Comparison of ENCODE assay signal across 8 cellular contexts in the genomic region with DNA sequence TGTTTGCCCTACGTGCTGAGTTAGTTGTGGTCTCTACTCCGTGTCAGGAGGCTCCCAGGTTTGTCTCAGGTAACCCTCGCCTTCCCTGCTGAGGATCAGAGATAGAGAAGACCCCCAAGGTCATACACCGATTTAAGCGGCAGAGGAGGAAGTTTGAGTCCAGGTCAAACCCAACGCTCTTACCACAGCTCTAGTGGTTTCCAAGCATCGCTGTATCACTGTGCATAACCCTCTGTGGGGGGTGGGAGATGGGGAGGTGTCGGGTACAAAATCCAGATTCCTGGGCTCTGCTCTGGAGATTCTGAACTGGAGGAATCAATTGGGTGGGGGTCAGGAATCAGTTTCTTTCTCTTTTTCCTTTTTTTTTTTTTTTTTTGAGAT.
DNase-seq lines count a peak whose midpoint lies in the region; FAIRE-seq and TF ChIP-seq lines count a peak whose summit lies in the region.

No MANE protein-coding gene starts in this region.

- peaks cover 38% of the 10 kb centered on the region for H3K4me1 Mint-ChIP-seq in T-helper 1 cell treated with Interleukin-12 subunit alpha and Interleukin-12 subunit beta and Interleukin-4 antibody, amounts not matched to agents 30 μg/mL and 1 μg/mL, for 36 hours (ENCODE audit: low read depth)

- no peak for TF ChIP-seq CTCF in WI38 (IDR thresholded peaks at IDR 0.05; ENCODE audit: low read depth, low read length)
- no peak for TF ChIP-seq CTCF in D721Med (IDR thresholded peaks at IDR 0.05; ENCODE audit: insufficient read depth, missing control alignments)

- H3K27ac Mint-ChIP-seq in T-helper 1 cell treated with Interleukin-12 subunit alpha and Interleukin-12 subunit beta and Interleukin-4 antibody, amounts not matched to agents 30 μg/mL and 1 μg/mL, for 36 hours = peak overlapping the region; percentile 87

- H3K36me3 ChIP-seq in iPS-15b (ENCODE audit: control insufficient read depth, insufficient read depth, low read length) = peaks cover 5% of the 10 kb centered on the region

- peaks cover 3% of the 10 kb centered on the region for H3K27me3 ChIP-seq in iPS-15b (ENCODE audit: control insufficient read depth, insufficient read depth, low read length)

- peak overlapping the region; percentile 85 for H3K4me3 Mint-ChIP-seq in T-helper 1 cell treated with Interleukin-12 subunit alpha and Interleukin-12 subunit beta and Interleukin-4 antibody, amounts not matched to agents 30 μg/mL and 1 μg/mL, for 36 hours

- H3K27ac ChIP-seq in substantia nigra (ENCODE audit: low read depth, low read length, poor library complexity, severe bottlenecking) = peak overlapping the region; percentile 83

- H3K9me3 Mint-ChIP-seq in T-helper 1 cell treated with Interleukin-12 subunit alpha and Interleukin-12 subunit beta and Interleukin-4 antibody, amounts not matched to agents 30 μg/mL and 1 μg/mL, for 36 hours = no peaks in the 10 kb centered on the region

- FAIRE-seq in D721Med (lab: Jason Lieb, UNC) = no peak

- H3K9me3 ChIP-seq in iPS-15b (ENCODE audit: control insufficient read depth, insufficient read depth, low read length) = no peaks in the 10 kb centered on the region

- H3K4me1 ChIP-seq in iPS-15b (ENCODE audit: control insufficient read depth, insufficient read depth, low read length) = no peaks in the 10 kb centered on the region

- H3K27me3 Mint-ChIP-seq in T-helper 1 cell treated with Interleukin-12 subunit alpha and Interleukin-12 subunit beta and Interleukin-4 antibody, amounts not matched to agents 30 μg/mL and 1 μg/mL, for 36 hours (ENCODE audit: low read depth) = no peaks in the 10 kb centered on the region

- peak overlapping the region; percentile 73 for H3K9ac ChIP-seq in iPS-15b (ENCODE audit: low read depth, low read length)

- H3K36me3 Mint-ChIP-seq in T-helper 1 cell treated with Interleukin-12 subunit alpha and Interleukin-12 subunit beta and Interleukin-4 antibody, amounts not matched to agents 30 μg/mL and 1 μg/mL, for 36 hours (ENCODE audit: low read depth) = no peaks in the 10 kb centered on the region

- DNase-seq in T-helper 1 cell (no peak), substantia nigra (lab: John Stamatoyannopoulos, UW) (no peak), D721Med (ENCODE audit: insufficient read length, low spot score) (no peak), NCI-H1436 (lab: John Stamatoyannopoulos, UW) (no peak)
- no peak for DNase-seq in stimulated activated CD4-positive, alpha-beta T cell treated with anti-CD3 and anti-CD28 coated beads, Interleukin-1b, Interleukin-23, amount 100 ng/mL, for 48 hours

- H3K4me3 ChIP-seq in WI38 (ENCODE audit: low read depth, low read length) (peak overlapping the region; percentile 71), iPS-15b (ENCODE audit: low read depth, low read length) (peak overlapping the region; percentile 79)
